Comparison of ENCODE assay signal across 8 cellular contexts in genomic region chr14:103528512-103529382, GRCh38.
DNase-seq lines count a peak whose midpoint lies in the region; ATAC-seq and TF ChIP-seq lines count a peak whose summit lies in the region.

TSS of gene TRMT61A (plus strand) at chr14:103529196. CDS start at chr14:103529979, 783 bp downstream.

- in situ Hi-C loops in astrocyte of the cerebellum (cut with HindIII; ENCODE audit: low sequenced_read_pairs): no loop called here

- H3K4me3 ChIP-seq in HFF-Myc (replicated peaks; ENCODE audit: low read depth, low read length): peak within 1 kb of the TSS; percentile 98
- peak within 1 kb of the TSS; percentile 93 for H3K4me3 ChIP-seq in astrocyte of the cerebellum (ENCODE audit: low read depth, low read length)

- H3K36me3 Mint-ChIP-seq in T-helper 2 cell treated with Interferon-gamma antibody and Interleukin-4, amounts not matched to agents 5 μg/mL and 100 μg/mL, for 36 hours (ENCODE audit: low read depth): peaks cover 3% of the 10 kb centered on the region

- H3K27me3 Mint-ChIP-seq in T-helper 2 cell treated with Interferon-gamma antibody and Interleukin-4, amounts not matched to agents 5 μg/mL and 100 μg/mL, for 36 hours (ENCODE audit: low read depth): peaks cover 12% of the 10 kb centered on the region

- peak; percentile 52 for DNase-seq in DMS153 (lab: John Stamatoyannopoulos, UW)
- peak; percentile 80 for DNase-seq in HFF-Myc (ENCODE audit: extremely low read depth, low read depth)
- DNase-seq in NCI-H187 (lab: John Stamatoyannopoulos, UW): peak; percentile 60 to 93
- peak; percentile 65 for DNase-seq in T-helper 2 cell treated with Interferon-gamma antibody and Interleukin-4, amounts not matched to agents 5 μg/mL and 100 μg/mL, for 36 hours (ENCODE audit: low spot score)
- peak; percentile 74 for DNase-seq in astrocyte of the cerebellum (ENCODE audit: low read depth)
- DNase-seq in hepatic stellate cell (ENCODE audit: low spot score): peak; percentile 99
- DNase-seq in retina: peak; percentile 85

- no peak for TF ChIP-seq CTCF in HFF-Myc (IDR thresholded peaks at IDR 0.05; ENCODE audit: low read depth, low read length, missing control alignments)
- TF ChIP-seq CTCF in astrocyte of the cerebellum (IDR thresholded peaks at IDR 0.05; ENCODE audit: low read depth, low read length, missing control alignments): no peak

- H3K9me3 Mint-ChIP-seq in T-helper 2 cell treated with Interferon-gamma antibody and Interleukin-4, amounts not matched to agents 5 μg/mL and 100 μg/mL, for 36 hours: no peaks in the 10 kb centered on the region

- ATAC-seq in HG02623 (IDR thresholded peaks at IDR 0.05; ENCODE audit: unreplicated experiment): no peak

- peak within 1 kb of the TSS; percentile 98 for H3K27ac Mint-ChIP-seq in T-helper 2 cell treated with Interferon-gamma antibody and Interleukin-4, amounts not matched to agents 5 μg/mL and 100 μg/mL, for 36 hours

- H3K4me1 Mint-ChIP-seq in T-helper 2 cell treated with Interferon-gamma antibody and Interleukin-4, amounts not matched to agents 5 μg/mL and 100 μg/mL, for 36 hours (ENCODE audit: low read depth): peaks cover 13% of the 10 kb centered on the region

- peak within 1 kb of the TSS; percentile 96 for H3K4me3 Mint-ChIP-seq in T-helper 2 cell treated with Interferon-gamma antibody and Interleukin-4, amounts not matched to agents 5 μg/mL and 100 μg/mL, for 36 hours
